Comparison of ENCODE assay signal across 1 cellular context in the genomic region with DNA sequence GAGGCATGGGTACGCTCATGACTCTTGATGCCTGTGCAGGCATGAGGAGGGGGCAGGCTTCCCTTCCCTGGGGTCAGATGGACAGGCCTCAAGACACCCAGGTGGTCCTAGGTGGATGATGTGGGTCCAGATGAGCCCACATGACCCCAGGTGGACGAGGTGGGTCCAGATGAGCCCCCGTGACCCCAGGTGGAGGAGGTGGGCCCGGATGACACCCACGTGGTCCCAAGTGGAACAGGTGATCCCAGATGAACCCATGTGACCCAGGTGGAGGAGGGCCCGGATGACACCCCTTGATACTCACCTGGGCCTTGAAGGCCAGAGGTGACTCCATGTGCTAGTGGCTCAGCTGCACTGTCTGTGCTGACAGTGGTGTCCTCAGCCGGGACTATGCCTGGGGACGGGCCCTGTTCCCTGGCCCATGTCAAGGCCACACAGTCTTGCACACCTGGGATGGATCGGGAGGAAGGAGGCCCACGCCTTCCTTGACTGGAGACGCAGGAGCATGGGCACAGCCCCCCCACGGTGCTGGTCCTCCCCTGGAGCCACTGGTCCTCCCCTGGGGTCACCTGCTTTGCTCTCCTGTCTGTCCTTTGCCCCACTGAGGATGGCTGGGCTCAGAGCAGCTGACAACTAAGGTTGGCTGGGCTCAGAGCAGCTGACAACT.
TF ChIP-seq lines count a peak whose summit lies in the region.

No MANE protein-coding gene starts in this region.

TF ChIP-seq in H1, 55 proteins besides CTCF, POLR2A, EP300 and RAD21:
- no peak for TF ChIP-seq ASH2L (IDR thresholded peaks at IDR 0.05; ENCODE audit: low read length)
- no peak for TF ChIP-seq CBX8 (IDR thresholded peaks at IDR 0.05; ENCODE audit: borderline replicate concordance, low read depth, low read length)
- TF ChIP-seq, protein P1, sequence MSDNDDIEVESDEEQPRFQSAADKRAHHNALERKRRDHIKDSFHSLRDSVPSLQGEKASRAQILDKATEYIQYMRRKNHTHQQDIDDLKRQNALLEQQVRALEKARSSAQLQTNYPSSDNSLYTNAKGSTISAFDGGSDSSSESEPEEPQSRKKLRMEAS (IDR thresholded peaks at IDR 0.05), result no peak
- TF ChIP-seq NANOG (IDR thresholded peaks at IDR 0.05; ENCODE audit: insufficient read depth, low read depth, low read length, poor library complexity, severe bottlenecking), result no peak
- TF ChIP-seq BACH1 (IDR thresholded peaks at IDR 0.05; ENCODE audit: low read length), result no peak
- no peak for TF ChIP-seq GABPA (IDR thresholded peaks at IDR 0.05; ENCODE audit: borderline replicate concordance, insufficient read depth, low read length)
- no peak for TF ChIP-seq PHF8 (conservative IDR thresholded peaks at IDR 0.05; ENCODE audit: low read depth, low read length)
- no peak for TF ChIP-seq YY1 (IDR thresholded peaks at IDR 0.05; ENCODE audit: low read depth, low read length)
- no peak for TF ChIP-seq CHD1 (IDR thresholded peaks at IDR 0.05; ENCODE audit: low read depth, low read length)
- no peak for TF ChIP-seq SRF (IDR thresholded peaks at IDR 0.05; ENCODE audit: low read depth, low read length)
- no peak for TF ChIP-seq MAFK (IDR thresholded peaks at IDR 0.05; ENCODE audit: low read depth, low read length)
- TF ChIP-seq RBBP5 (IDR thresholded peaks at IDR 0.05; ENCODE audit: borderline replicate concordance, low read depth, low read length), result no peak
- no peak for TF ChIP-seq RXRA (IDR thresholded peaks at IDR 0.05; ENCODE audit: insufficient read depth, low read depth, low read length)
- no peak for TF ChIP-seq KDM1A (IDR thresholded peaks at IDR 0.05; ENCODE audit: borderline replicate concordance, low read length)
- no peak for TF ChIP-seq CBX5 (IDR thresholded peaks at IDR 0.05; ENCODE audit: low read depth, low read length)
